In genomic region chr3:120678331-120678845, GRCh38 we compare ENCODE assay signal across 8 cellular contexts. TPM values are rescaled to one million over a fixed set of nuclear protein-coding genes. Genes with fewer than 3 reads are reported as not detected.
DNase-seq lines count a peak whose midpoint lies in the region; ATAC-seq and TF ChIP-seq lines count a peak whose summit lies in the region.

No MANE protein-coding gene starts in this region.

- TF ChIP-seq POLR2A in GM15510 (IDR thresholded peaks at IDR 0.05; ENCODE audit: borderline replicate concordance, extremely low read depth, insufficient read length) = peak; percentile 22

- H3K27ac ChIP-seq in brain microvascular endothelial cell = peak overlapping the region; percentile 15

- H3K4me3 Mint-ChIP-seq in stimulated activated memory B cell treated with anti-CD40 and anti-IgM and Interleukin-4, amounts not matched to agents 10 μg/mL and 1 μg/mL and 100 μg/mL, for 72 hours = no peak overlapping the region
- no peak overlapping the region for H3K4me3 Mint-ChIP-seq in activated naive CD8-positive, alpha-beta T cell treated with anti-CD3 and anti-CD28 coated beads for 36 hours

- peak overlapping the region; percentile 75 for H3K27ac Mint-ChIP-seq in stimulated activated memory B cell treated with anti-CD40 and anti-IgM and Interleukin-4, amounts not matched to agents 10 μg/mL and 1 μg/mL and 100 μg/mL, for 72 hours
- H3K27ac Mint-ChIP-seq in activated naive CD8-positive, alpha-beta T cell treated with anti-CD3 and anti-CD28 coated beads for 36 hours = no peak overlapping the region

- no peak overlapping the region for H3K4me3 ChIP-seq in brain microvascular endothelial cell (ENCODE audit: low read depth, low read length)

- no peaks in the 10 kb centered on the region for H3K36me3 ChIP-seq in brain microvascular endothelial cell (replicated peaks)

- no peaks in the 10 kb centered on the region for H3K27me3 ChIP-seq in brain microvascular endothelial cell (replicated peaks)

- ATAC-seq in HG02610 (IDR thresholded peaks at IDR 0.05; ENCODE audit: unreplicated experiment) = peak; percentile 65
- ATAC-seq in stimulated activated memory B cell treated with anti-CD40 and anti-IgM and Interleukin-4, amounts not matched to agents 10 μg/mL and 1 μg/mL and 100 μg/mL, for 72 hours = peak; percentile 63

- peaks cover 6% of the 10 kb centered on the region for H3K36me3 Mint-ChIP-seq in stimulated activated memory B cell treated with anti-CD40 and anti-IgM and Interleukin-4, amounts not matched to agents 10 μg/mL and 1 μg/mL and 100 μg/mL, for 72 hours
- H3K36me3 Mint-ChIP-seq in activated naive CD8-positive, alpha-beta T cell treated with anti-CD3 and anti-CD28 coated beads for 36 hours = peaks cover 4% of the 10 kb centered on the region

- H3K9me3 Mint-ChIP-seq in stimulated activated memory B cell treated with anti-CD40 and anti-IgM and Interleukin-4, amounts not matched to agents 10 μg/mL and 1 μg/mL and 100 μg/mL, for 72 hours = peaks cover 12% of the 10 kb centered on the region
- peaks cover 8% of the 10 kb centered on the region for H3K9me3 Mint-ChIP-seq in activated naive CD8-positive, alpha-beta T cell treated with anti-CD3 and anti-CD28 coated beads for 36 hours

- DNase-seq in MV-4-11 (lab: John Stamatoyannopoulos, UW) (peak; percentile 84), brain microvascular endothelial cell (peak; percentile 38), iris pigment epithelial cell (ENCODE audit: low read depth) (peak; percentile 84), NCI-H187 (lab: John Stamatoyannopoulos, UW) (no peak)
- DNase-seq in activated naive CD8-positive, alpha-beta T cell treated with anti-CD3 and anti-CD28 coated beads for 36 hours = no peak

- H3K4me1 Mint-ChIP-seq in stimulated activated memory B cell treated with anti-CD40 and anti-IgM and Interleukin-4, amounts not matched to agents 10 μg/mL and 1 μg/mL and 100 μg/mL, for 72 hours = peaks cover 23% of the 10 kb centered on the region
- peaks cover 4% of the 10 kb centered on the region for H3K4me1 Mint-ChIP-seq in activated naive CD8-positive, alpha-beta T cell treated with anti-CD3 and anti-CD28 coated beads for 36 hours

- no peak for TF ChIP-seq CTCF in brain microvascular endothelial cell (IDR thresholded peaks at IDR 0.05; ENCODE audit: low read depth, low read length, missing control alignments)

- in situ Hi-C loops in brain microvascular endothelial cell (cut with HindIII; ENCODE audit: low pct_ligation_motif_present, low sequenced_read_pairs) = no loop called here

- no peaks in the 10 kb centered on the region for H3K27me3 Mint-ChIP-seq in stimulated activated memory B cell treated with anti-CD40 and anti-IgM and Interleukin-4, amounts not matched to agents 10 μg/mL and 1 μg/mL and 100 μg/mL, for 72 hours
- peaks cover 4% of the 10 kb centered on the region for H3K27me3 Mint-ChIP-seq in activated naive CD8-positive, alpha-beta T cell treated with anti-CD3 and anti-CD28 coated beads for 36 hours

RNA-seq across cellular contexts. Expression of gene HGD, which starts 3.7 kb away (rescaled TPM):
- total RNA-seq in activated naive CD8-positive, alpha-beta T cell treated with anti-CD3 and anti-CD28 coated beads for 36 hours = under 1 TPM; 0.20 to 0.35 TPM

Comparison
In these comparisons a context has a peak if more than half of its experiments do, and no peak if none do; other contexts are left out.
1. DNase-seq: peak in MV-4-11 (single experiment), brain microvascular endothelial cell (single experiment) and iris pigment epithelial cell (single experiment); none in activated naive CD8-positive, alpha-beta T cell treated with anti-CD3 and anti-CD28 coated beads for 36 hours (single experiment) and NCI-H187 (0 of 2).